ENCODE assay signal across 10 cellular contexts in genomic region chr6:159043986-159044385, GRCh38. TPM values are rescaled to one million over a fixed set of nuclear protein-coding genes. Genes with fewer than 3 reads are reported as not detected.
DNase-seq lines count a peak whose midpoint lies in the region; ATAC-seq and TF ChIP-seq lines count a peak whose summit lies in the region.
"Had no signal": no experiment of that assay in that cellular context is flagged by ENCODE, and none has a peak within 500 bp of the region (broad histone marks: within the 10 kb centered on the region; RNA-seq: fewer than 3 reads in every experiment).

No MANE protein-coding gene starts in this region.

- H3K27ac ChIP-seq in BLaER1 (no peak overlapping the region), HL-60 (replicated peaks) (peak overlapping the region; percentile 85), muscle layer of colon (ENCODE audit: low read depth, low read length) (no peak overlapping the region), PC-9 (no peak overlapping the region)

- H3K27me3 Mint-ChIP-seq in activated CD8-positive, alpha-beta T cell treated with anti-CD3 and anti-CD28 coated beads for 36 hours, result no peaks in the 10 kb centered on the region

- no peaks in the 10 kb centered on the region for H3K79me2 ChIP-seq in PC-9 (ENCODE audit: low read depth)

- peak overlapping the region; percentile 100 for H3K4me3 Mint-ChIP-seq in activated CD8-positive, alpha-beta T cell treated with anti-CD3 and anti-CD28 coated beads for 36 hours

- H3K4me3 ChIP-seq in BLaER1 (peak overlapping the region; percentile 55; the same call in 1 of the 2 replicates), HL-60 (replicated peaks; ENCODE audit: insufficient read depth, low read length) (peak overlapping the region; percentile 71), muscle layer of colon (ENCODE audit: low read depth in 1 of 2, low read length in 2 of 2) (peak overlapping the region in 1 of 2 donors; percentile 50), PC-9 (no peak overlapping the region)

- no peaks in the 10 kb centered on the region for H3K9me3 ChIP-seq in BLaER1
- no peaks in the 10 kb centered on the region for H3K9me3 ChIP-seq in muscle layer of colon (ENCODE audit: low read length)
- H3K9me3 ChIP-seq in PC-9 (ENCODE audit: insufficient read depth, low read depth), result no peaks in the 10 kb centered on the region

- BruUV-seq in PC-9 (replicated peaks; lab: Mats Ljungman, UMichigan), result no TSS peak

- no peaks in the 10 kb centered on the region for H3K9me3 Mint-ChIP-seq in activated CD8-positive, alpha-beta T cell treated with anti-CD3 and anti-CD28 coated beads for 36 hours

- CTCF ChIA-PET in activated CD8-positive, alpha-beta T cell treated with anti-CD3 and anti-CD28 coated beads for 36 hours (lab: Charles Lee), result interaction anchor here (0.6 to 15.5 kb wide), 21 partner anchors 10 to 807 kb away, joined by 3 to 289 read pairs (median 6); partner anchors contain the start of gene RSPH3
- CTCF ChIA-PET in PC-9 (lab: Charles Lee), result interaction anchor here (0.6 kb wide), 1 partner anchor 61 kb away, joined by 5 read pairs; no protein-coding TSS in a partner anchor

- intact Hi-C loops in activated CD8-positive, alpha-beta T cell treated with anti-CD3 and anti-CD28 coated beads for 36 hours (cut with micrococcal nuclease), result loop anchor here (2.0 kb wide), 2 partner anchors 15 to 61 kb away; no protein-coding TSS in a partner anchor
- intact Hi-C loops in PC-9 (cut with micrococcal nuclease; ENCODE audit: unreplicated experiment), result loop anchor here (10.0 kb wide), 1 partner anchor 91 kb away; no protein-coding TSS in a partner anchor

- H3K4me1 Mint-ChIP-seq in activated CD8-positive, alpha-beta T cell treated with anti-CD3 and anti-CD28 coated beads for 36 hours (ENCODE audit: low read depth), result peaks cover 57% of the 10 kb centered on the region

- DNase-seq in HL-60 (ENCODE audit: low read depth in 1 of 2, low spot score in 1 of 2) (peak in 1 of 2 experiments; percentile 58), NCI-H146 treated with DMSO at 0.1 percent for 48 hours (lab: John Stamatoyannopoulos, UW; ENCODE audit: unreplicated experiment) (no peak), PC-9 (no peak)
- peak; percentile 50 for DNase-seq in activated CD8-positive, alpha-beta T cell treated with anti-CD3 and anti-CD28 coated beads for 36 hours
- DNase-seq: NCI-H526 had no signal

- H3K9ac ChIP-seq in BLaER1, result 0 out of 2 replicates have a peak overlapping the region, but pooled peaks have one; percentile 58
- H3K9ac ChIP-seq in muscle layer of colon (ENCODE audit: low read length), result peak overlapping the region; percentile 33

- peak overlapping the region; percentile 100 for H3K27ac Mint-ChIP-seq in activated CD8-positive, alpha-beta T cell treated with anti-CD3 and anti-CD28 coated beads for 36 hours

- peaks cover 59% of the 10 kb centered on the region for H3K36me3 Mint-ChIP-seq in activated CD8-positive, alpha-beta T cell treated with anti-CD3 and anti-CD28 coated beads for 36 hours (ENCODE audit: low read depth)

- TF ChIP-seq CTCF in HL-60 (IDR thresholded peaks at IDR 0.05; ENCODE audit: insufficient read depth, low read length), result no peak
- no peak for TF ChIP-seq CTCF in activated CD8-positive, alpha-beta T cell treated with anti-CD3 and anti-CD28 coated beads for 36 hours (IDR thresholded peaks at IDR 0.05)
- TF ChIP-seq CTCF in PC-9 (conservative IDR thresholded peaks at IDR 0.05), result no peak

- H4K20me1 ChIP-seq in BLaER1 (no peaks in the 10 kb centered on the region), PC-9 (ENCODE audit: insufficient read depth) (no peaks in the 10 kb centered on the region)

- no peak for ATAC-seq in activated CD8-positive, alpha-beta T cell treated with anti-CD3 and anti-CD28 coated beads for 36 hours
- ATAC-seq in HG03175 (IDR thresholded peaks at IDR 0.05; ENCODE audit: unreplicated experiment) (no peak), HG02870 (IDR thresholded peaks at IDR 0.05; ENCODE audit: unreplicated experiment) (no peak)

- H3K4me2 ChIP-seq in BLaER1 (peak overlapping the region; percentile 79), PC-9 (no peak overlapping the region)

- H3F3A ChIP-seq in PC-9 (ENCODE audit: insufficient read depth, low read depth), result no peaks in the 10 kb centered on the region

- H2AFZ ChIP-seq in PC-9, result no peak overlapping the region

- no peaks in the 10 kb centered on the region for H3K27me3 ChIP-seq in BLaER1
- H3K27me3 ChIP-seq in HL-60 (ENCODE audit: insufficient read depth, poor library complexity, severe bottlenecking), result no peaks in the 10 kb centered on the region
- H3K27me3 ChIP-seq in muscle layer of colon (ENCODE audit: control insufficient read depth in 1 of 2, insufficient read depth in 2 of 2, low read length in 2 of 2), result no peaks in the 10 kb centered on the region
- no peaks in the 10 kb centered on the region for H3K27me3 ChIP-seq in PC-9 (ENCODE audit: insufficient read depth, low read depth)

- no peaks in the 10 kb centered on the region for H3K9me2 ChIP-seq in PC-9 (ENCODE audit: insufficient read depth)

- peaks cover 15% of the 10 kb centered on the region for H3K36me3 ChIP-seq in BLaER1
- H3K36me3 ChIP-seq in muscle layer of colon (ENCODE audit: insufficient read depth, low read length), result no peaks in the 10 kb centered on the region
- no peaks in the 10 kb centered on the region for H3K36me3 ChIP-seq in PC-9 (ENCODE audit: low read depth)

- H3K4me1 ChIP-seq in BLaER1 (peaks cover 83% of the 10 kb centered on the region), muscle layer of colon (ENCODE audit: insufficient read depth, low read length) (peaks cover 4% of the 10 kb centered on the region), PC-9 (replicated peaks; ENCODE audit: insufficient read depth) (peaks cover 10% of the 10 kb centered on the region)

- POLR2A ChIA-PET in activated CD8-positive, alpha-beta T cell treated with anti-CD3 and anti-CD28 coated beads for 36 hours (lab: Charles Lee), result interaction anchor here (0.6 to 15.6 kb wide), 15 partner anchors 8 to 400 kb away, joined by 3 to 766 read pairs (median 12); partner anchors contain the start of genes DYNLT1, RSPH3 and SYTL3
- POLR2A ChIA-PET in PC-9 (lab: Charles Lee; ENCODE audit: unreplicated experiment), result no interaction called here

RNA-seq across cellular contexts. Expression of gene TAGAP, which starts 0.8 kb away (rescaled TPM):
- 100 to 1,000 TPM; 112 to 113 TPM for total RNA-seq in activated CD8-positive, alpha-beta T cell treated with anti-CD3 and anti-CD28 coated beads for 36 hours
- total RNA-seq in PC-9 (2021), result 0.23 TPM in 1 of 2 replicates, not detected in the other
- total RNA-seq: HT1080 had no signal

RNA-seq across cellular contexts. Expression of gene RSPH3, which starts 44.0 kb away (rescaled TPM):
- 1 to 10 TPM; 4.2 TPM for total RNA-seq in activated CD8-positive, alpha-beta T cell treated with anti-CD3 and anti-CD28 coated beads for 36 hours
- 10.9 and 16.6 TPM in 2 replicates for total RNA-seq in PC-9 (2021)

Comparison
In these comparisons a context has a peak if more than half of its experiments do, and no peak if none do; other contexts are left out.
1. RNA of gene TAGAP, which starts 0.8 kb away (total RNA-seq): 112 to 113 TPM in activated CD8-positive, alpha-beta T cell treated with anti-CD3 and anti-CD28 coated beads for 36 hours; 0.23 TPM in PC-9; every median in the first group is over 10 times any median in the second.